1 cellular context compared by ENCODE assay signal in the genomic region with DNA sequence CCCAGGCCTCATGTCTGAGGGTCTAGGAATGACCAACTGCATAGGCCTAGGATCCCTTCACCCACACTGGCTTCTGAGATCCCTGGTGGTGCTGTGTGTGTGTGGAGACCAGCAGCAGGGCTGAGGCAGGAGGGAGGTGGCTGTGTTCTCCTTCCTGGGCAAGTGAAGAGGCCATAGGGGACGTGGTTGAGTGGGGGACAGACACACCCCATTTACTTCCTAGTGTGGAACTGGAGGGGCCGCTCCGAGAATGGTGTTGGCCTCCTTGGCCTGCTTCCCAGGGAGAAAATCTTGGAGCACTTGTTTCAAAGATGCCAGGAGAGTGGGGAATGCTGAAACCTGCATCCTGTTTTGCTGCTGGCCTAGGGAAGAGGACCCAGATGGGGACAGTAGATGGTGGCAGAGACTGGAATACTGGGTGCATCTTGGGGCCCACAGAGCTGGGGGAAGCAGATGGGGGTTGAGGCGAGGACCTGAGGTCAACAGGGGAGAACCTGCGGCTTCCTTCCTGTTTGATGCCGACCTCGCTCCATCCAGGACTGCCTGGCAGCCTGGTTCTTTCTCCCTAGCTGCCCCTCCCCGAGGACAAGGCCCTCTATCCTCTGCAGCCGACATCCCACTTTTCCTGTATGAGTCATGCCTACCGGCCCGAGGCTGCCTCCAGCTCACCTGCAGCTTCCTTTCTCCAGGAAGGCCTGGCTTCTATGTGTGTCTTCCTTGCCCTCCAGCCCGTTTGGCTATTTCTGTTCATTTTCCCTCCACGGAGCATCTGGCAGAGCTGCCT.
TF ChIP-seq lines count a peak whose summit lies in the region.

No MANE protein-coding gene starts in this region.

TF ChIP-seq in IMR-90, 13 proteins besides CTCF, POLR2A, EP300 and RAD21:
- TF ChIP-seq MAFK (IDR thresholded peaks at IDR 0.05; ENCODE audit: low read depth, low read length) (no peak), FOS (IDR thresholded peaks at IDR 0.05; ENCODE audit: low read depth, low read length) (no peak), NFE2L2 (IDR thresholded peaks at IDR 0.05; ENCODE audit: low read depth, low read length) (no peak), RFX5 (IDR thresholded peaks at IDR 0.05; ENCODE audit: low read depth, low read length) (no peak), CHD1 (IDR thresholded peaks at IDR 0.05; ENCODE audit: low read depth, low read length) (no peak), BHLHE40 (IDR thresholded peaks at IDR 0.05; ENCODE audit: low read depth, low read length) (no peak), CEBPB (IDR thresholded peaks at IDR 0.05; ENCODE audit: low read depth, low read length) (no peak), RCOR1 (IDR thresholded peaks at IDR 0.05; ENCODE audit: insufficient replicate concordance, low read length) (no peak), ELK1 (IDR thresholded peaks at IDR 0.05; ENCODE audit: borderline replicate concordance, low read depth, low read length) (no peak), SMC3 (IDR thresholded peaks at IDR 0.05; ENCODE audit: low read depth, low read length) (no peak), MXI1 (IDR thresholded peaks at IDR 0.05; ENCODE audit: borderline replicate concordance, low read depth, low read length) (no peak), USF2 (IDR thresholded peaks at IDR 0.05; ENCODE audit: low read depth, low read length) (no peak), MAZ (IDR thresholded peaks at IDR 0.05; ENCODE audit: borderline replicate concordance, low read depth, low read length) (no peak)
